9 cellular contexts compared by ENCODE assay signal in the genomic region with DNA sequence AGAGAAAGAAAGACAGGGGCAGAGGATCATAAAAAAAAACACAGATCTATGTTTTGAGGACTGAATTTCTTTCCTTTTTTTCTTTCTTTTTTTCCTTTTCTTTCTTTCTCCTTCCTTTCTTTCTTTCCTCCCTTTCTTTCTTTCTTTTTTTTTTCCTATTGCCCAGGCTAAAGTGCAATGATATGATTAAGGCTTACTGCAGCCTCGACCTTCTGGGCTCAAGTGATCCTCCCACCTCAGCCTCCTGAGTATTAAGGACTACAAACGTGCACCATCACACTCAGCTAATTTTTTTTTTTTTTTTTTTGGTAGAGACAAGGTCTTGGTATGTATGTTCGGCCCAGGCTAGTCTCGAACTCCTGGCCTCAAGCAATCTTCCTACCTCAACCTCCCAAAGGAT. TPM values are rescaled to one million over a fixed set of nuclear protein-coding genes. Genes with fewer than 3 reads are reported as not detected.
"Had no signal": no experiment of that assay in that cellular context is flagged by ENCODE, and none has a peak within 500 bp of the region (broad histone marks: within the 10 kb centered on the region; RNA-seq: fewer than 3 reads in every experiment).

No MANE protein-coding gene starts in this region.

- FAIRE-seq: H1, H54, HTR-8/SVneo had no signal

- H2AFZ ChIP-seq: GM23248 had no signal

- H3K9me3 Mint-ChIP-seq: H9, IgD-negative memory B cell had no signal

- DNase-seq: GM23248, H9, HCEC 1CT, KG1 had no signal

- H3K4me3 ChIP-seq: GM23248 had no signal

- H3K27ac Mint-ChIP-seq: H9, IgD-negative memory B cell had no signal

- H3K4me1 Mint-ChIP-seq: H9, IgD-negative memory B cell had no signal

- H3K9ac ChIP-seq: GM23248 had no signal

- H3K27ac ChIP-seq: GM23248 had no signal

- H3K4me3 Mint-ChIP-seq: H9, IgD-negative memory B cell had no signal

RNA-seq across cellular contexts. Expression of a gene that starts 0.7 kb away (rescaled TPM):
- total RNA-seq: GM23248, H1, H9, HT-29 had no signal
- polyA plus RNA-seq: GM23248, H1, IgD-negative memory B cell had no signal

RNA-seq across cellular contexts. Expression of a gene that starts 12.5 kb away (rescaled TPM):
- total RNA-seq: GM23248, H1, H9, HT-29 had no signal
- polyA plus RNA-seq: GM23248, H1 had no signal

RNA-seq across cellular contexts. Expression of a gene that starts 30.1 kb away (rescaled TPM):
- total RNA-seq: GM23248, H1, H9, HT-29 had no signal
- polyA plus RNA-seq: GM23248, IgD-negative memory B cell had no signal
